In genomic region chr9:89484475-89485404, GRCh38 we compare ENCODE assay signal across 8 cellular contexts. TPM values are rescaled to one million over a fixed set of nuclear protein-coding genes. Genes with fewer than 3 reads are reported as not detected.
DNase-seq lines count a peak whose midpoint lies in the region; ATAC-seq, FAIRE-seq and TF ChIP-seq lines count a peak whose summit lies in the region.

No MANE protein-coding gene starts in this region.

- H3T11ph ChIP-seq in H9 (ENCODE audit: low read length): no peak overlapping the region

- no peak overlapping the region for H3K18ac ChIP-seq in H9 (ENCODE audit: insufficient read length, low read depth, low read length)

- H3K23ac ChIP-seq in H9 (ENCODE audit: insufficient read length, low read depth, low read length): no peak overlapping the region

- peak overlapping the region; percentile 37 for H3K4me3 ChIP-seq in mononuclear cell (ENCODE audit: low read length)

- no peak overlapping the region for H3K4me2 ChIP-seq in H9 (ENCODE audit: insufficient read depth, insufficient read length, low read length)

- no peak overlapping the region for H2BK120ac ChIP-seq in H9 (ENCODE audit: low read depth, low read length, poor library complexity, severe bottlenecking)

- DNase-seq in GM12891 (ENCODE audit: insufficient read length, low spot score): no peak
- DNase-seq in H9: peak; percentile 12
- no peak for DNase-seq in activated CD8-positive, alpha-beta T cell treated with anti-CD3 and anti-CD28 coated beads for 36 hours
- DNase-seq in RPMI8226: no peak
- DNase-seq in stimulated activated CD4-positive, alpha-beta T cell treated with anti-CD3 and anti-CD28 coated beads, Interleukin-2, amount 100 ng/mL, for 48 hours: no peak
- DNase-seq in posterior vena cava (ENCODE audit: low spot score): no peak

- H3K4ac ChIP-seq in H9 (ENCODE audit: low read depth, low read length): no peak overlapping the region

- no peak overlapping the region for H3K9ac ChIP-seq in H9 (ENCODE audit: extremely low read depth, insufficient read length, low read length)

- FAIRE-seq in GM12891 (lab: Jason Lieb, UNC): peak; percentile 99

- WGBS in H9 (ENCODE audit: extremely low coverage, insufficient read length, low lambda C conversion rate): 100% methylated on average over 3 of the region's 6 CpGs

- H2AK5ac ChIP-seq in H9 (ENCODE audit: insufficient read length, low read length): no peak overlapping the region

- TF ChIP-seq CTCF in H9 (conservative IDR thresholded peaks at IDR 0.05): no peak
- TF ChIP-seq CTCF in activated CD8-positive, alpha-beta T cell treated with anti-CD3 and anti-CD28 coated beads for 36 hours (IDR thresholded peaks at IDR 0.05): no peak

- peaks cover 4% of the 10 kb centered on the region for H4K20me1 ChIP-seq in H9 (ENCODE audit: control insufficient read depth, insufficient read depth, insufficient read length)

- H4K8ac ChIP-seq in H9 (replicated peaks; ENCODE audit: insufficient read length, low read depth, low read length): no peak overlapping the region

- TF ChIP-seq POLR2A in GM12891 (IDR thresholded peaks at IDR 0.05; ENCODE audit: low read depth, low read length): no peak; the same call in 1 of the 2 replicates

- no peak overlapping the region; a peak in 1 of 7 replicates for H3K27ac Mint-ChIP-seq in H9
- peak overlapping the region; percentile 93 for H3K27ac Mint-ChIP-seq in activated CD8-positive, alpha-beta T cell treated with anti-CD3 and anti-CD28 coated beads for 36 hours

- no peak overlapping the region for H3K56ac ChIP-seq in H9 (ENCODE audit: insufficient read length, low read depth, low read length)

- no peak overlapping the region for H4K91ac ChIP-seq in H9 (ENCODE audit: insufficient read length, low read depth, low read length)

- no peak for ATAC-seq in activated CD8-positive, alpha-beta T cell treated with anti-CD3 and anti-CD28 coated beads for 36 hours
- no peak for ATAC-seq in HG03571 (IDR thresholded peaks at IDR 0.05; ENCODE audit: unreplicated experiment)

- peaks cover 22% of the 10 kb centered on the region; the same call in 1 of the 2 replicates for H3K79me2 ChIP-seq in H9 (ENCODE audit: insufficient read depth, low read length)

- H3K36me3 Mint-ChIP-seq in H9 (ENCODE audit: insufficient read depth in 1 of 3, low read depth in 3 of 3): peaks cover 3 to 12% (median 8%) of the 10 kb centered on the region in 3 experiments
- peaks cover 61% of the 10 kb centered on the region for H3K36me3 Mint-ChIP-seq in activated CD8-positive, alpha-beta T cell treated with anti-CD3 and anti-CD28 coated beads for 36 hours (ENCODE audit: low read depth)

- no peak overlapping the region for H2AFZ ChIP-seq in H9 (ENCODE audit: low read length)

- H3K4me1 Mint-ChIP-seq in H9: peaks cover 49 to 51% of the 10 kb centered on the region in 2 experiments
- peaks cover 86% of the 10 kb centered on the region for H3K4me1 Mint-ChIP-seq in activated CD8-positive, alpha-beta T cell treated with anti-CD3 and anti-CD28 coated beads for 36 hours (ENCODE audit: low read depth)

- no peak overlapping the region for H2BK15ac ChIP-seq in H9 (ENCODE audit: low read depth, low read length)

- intact Hi-C loops in activated CD8-positive, alpha-beta T cell treated with anti-CD3 and anti-CD28 coated beads for 36 hours (cut with micrococcal nuclease): loop anchor here (5.0 kb wide), 1 partner anchor 53 kb away; no protein-coding TSS in a partner anchor
- intact Hi-C loops in posterior vena cava (cut with DNase I): no loop called here

- POLR2A ChIA-PET in activated CD8-positive, alpha-beta T cell treated with anti-CD3 and anti-CD28 coated beads for 36 hours (lab: Charles Lee): interaction anchor here (0.6 to 3.0 kb wide), 9 partner anchors 11 to 234 kb away, joined by 3 to 15 read pairs (median 4); no protein-coding TSS in a partner anchor

- H3K27ac ChIP-seq in H9 (ENCODE audit: insufficient read length, low read depth, low read length): no peak overlapping the region

- H2BK12ac ChIP-seq in H9 (ENCODE audit: insufficient read length, low read depth, low read length): no peak overlapping the region

- H3K9me3 Mint-ChIP-seq in H9: 0 out of 5 replicates have a peak, but pooled peaks cover 0 to 2% of the 10 kb centered on the region in 2 experiments
- peaks cover 2% of the 10 kb centered on the region for H3K9me3 Mint-ChIP-seq in activated CD8-positive, alpha-beta T cell treated with anti-CD3 and anti-CD28 coated beads for 36 hours

- H3K23me2 ChIP-seq in H9 (ENCODE audit: insufficient read length, low read depth, low read length, poor library complexity, severe bottlenecking): no peaks in the 10 kb centered on the region

- H4K5ac ChIP-seq in H9 (ENCODE audit: insufficient read length, low read depth, low read length): no peak overlapping the region

- H2BK5ac ChIP-seq in H9 (ENCODE audit: insufficient read length, low read length): no peak overlapping the region

- CTCF ChIA-PET in activated CD8-positive, alpha-beta T cell treated with anti-CD3 and anti-CD28 coated beads for 36 hours (lab: Charles Lee): interaction anchor here (1.0 to 1.3 kb wide), 3 partner anchors 22 to 64 kb away, joined by 3 to 6 read pairs (median 4); no protein-coding TSS in a partner anchor

- no peaks in the 10 kb centered on the region; the same call in none of the 2 replicates for H3K4me1 ChIP-seq in H9 (ENCODE audit: insufficient read depth, low read length)
- peaks cover 65% of the 10 kb centered on the region for H3K4me1 ChIP-seq in mononuclear cell (ENCODE audit: insufficient read depth, low read length)

- no peaks in the 10 kb centered on the region for H3K27me3 Mint-ChIP-seq in H9 (ENCODE audit: low read depth)
- H3K27me3 Mint-ChIP-seq in activated CD8-positive, alpha-beta T cell treated with anti-CD3 and anti-CD28 coated beads for 36 hours: no peaks in the 10 kb centered on the region

- H2BK20ac ChIP-seq in H9 (ENCODE audit: low read depth, low read length, poor library complexity, severe bottlenecking): no peak overlapping the region

- H3K4me3 Mint-ChIP-seq in H9: no peak overlapping the region
- H3K4me3 Mint-ChIP-seq in activated CD8-positive, alpha-beta T cell treated with anti-CD3 and anti-CD28 coated beads for 36 hours: peak overlapping the region; percentile 86

- H3K14ac ChIP-seq in H9 (ENCODE audit: insufficient read depth, low read length): no peak overlapping the region

- no peaks in the 10 kb centered on the region for H3K79me1 ChIP-seq in H9 (ENCODE audit: insufficient read depth, low read depth, low read length, poor library complexity, severe bottlenecking)

- H3K9me3 ChIP-seq in H9 (ENCODE audit: control insufficient read depth, low read depth, low read length) (no peaks in the 10 kb centered on the region), mononuclear cell (ENCODE audit: low read depth, low read length) (no peaks in the 10 kb centered on the region)

- no peaks in the 10 kb centered on the region for H3K27me3 ChIP-seq in H9 (ENCODE audit: insufficient read depth, low read length)
- no peaks in the 10 kb centered on the region for H3K27me3 ChIP-seq in mononuclear cell (ENCODE audit: insufficient read depth, low read length)

TF ChIP-seq in GM12891, 5 proteins besides CTCF, POLR2A, EP300 and RAD21:
- TF ChIP-seq TAF1 (IDR thresholded peaks at IDR 0.05; ENCODE audit: low read depth, low read length) (no peak), PAX5 (IDR thresholded peaks at IDR 0.05; ENCODE audit: insufficient read depth, low read length, severe bottlenecking) (peak; percentile 83)

RNA-seq across cellular contexts. Expression of gene SEMA4D, which starts 13.2 kb away (rescaled TPM):
- polyA plus RNA-seq in GM12891 (2012; ENCODE audit: low read depth, missing spikeins): 42.2 TPM
- 41.8 and 47.2 TPM in 2 replicates for total RNA-seq in H9 (2021)
- 100 to 1,000 TPM; 290 to 317 TPM for total RNA-seq in activated CD8-positive, alpha-beta T cell treated with anti-CD3 and anti-CD28 coated beads for 36 hours
- 126 TPM for total RNA-seq in mononuclear cell
- total RNA-seq in posterior vena cava: 10 to 100 TPM; 10.0 to 14.1 TPM
